In the genomic region with DNA sequence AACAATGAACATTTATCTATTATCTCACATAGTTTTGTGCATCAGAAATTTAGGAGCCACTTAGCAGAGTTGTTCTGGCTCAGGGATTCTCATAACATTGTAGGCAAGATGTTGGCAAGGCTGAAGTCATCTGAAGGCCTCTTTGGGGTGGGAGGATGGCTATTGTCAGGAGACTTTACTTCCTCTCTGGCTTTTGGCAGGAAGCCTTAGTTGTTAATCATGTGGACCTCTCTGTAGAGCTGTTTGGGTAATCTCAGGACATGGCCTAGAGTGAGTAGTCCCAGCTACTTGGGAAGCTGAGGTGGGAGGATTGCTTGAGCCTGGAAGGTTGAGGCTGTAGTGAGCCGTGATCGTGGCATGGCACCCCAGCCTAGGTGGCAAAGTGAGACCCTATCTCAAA, we compare ENCODE assay signal across 9 cellular contexts. TPM values are rescaled to one million over a fixed set of nuclear protein-coding genes. Genes with fewer than 3 reads are reported as not detected.
DNase-seq lines count a peak whose midpoint lies in the region; ATAC-seq and TF ChIP-seq lines count a peak whose summit lies in the region.
"Had no signal": no experiment of that assay in that cellular context is flagged by ENCODE, and none has a peak within 500 bp of the region (broad histone marks: within the 10 kb centered on the region; RNA-seq: fewer than 3 reads in every experiment).

No MANE protein-coding gene starts in this region.

- CTCF ChIA-PET in Caco-2 (lab: Charles Lee), result no interaction called here

- no peak overlapping the region for H3K27ac Mint-ChIP-seq in Caco-2 (ENCODE audit: unreplicated experiment)

- no peaks in the 10 kb centered on the region for H3K36me3 Mint-ChIP-seq in Caco-2 (ENCODE audit: insufficient read depth, unreplicated experiment)

- H3K4me1 Mint-ChIP-seq in Caco-2 (ENCODE audit: low read depth, unreplicated experiment), result no peaks in the 10 kb centered on the region

- BruUV-seq in Caco-2 (replicated peaks; lab: Mats Ljungman, UMichigan), result no TSS peak

- H3K9me3 Mint-ChIP-seq in Caco-2 (ENCODE audit: unreplicated experiment), result no peaks in the 10 kb centered on the region

- no peaks in the 10 kb centered on the region for H3K27me3 ChIP-seq in Caco-2 (replicated peaks; ENCODE audit: control insufficient read depth, insufficient read depth, low read length)
- H3K27me3 ChIP-seq: transverse colon had no signal

- ATAC-seq in left lobe of liver (peak; percentile 47), GM21717 (IDR thresholded peaks at IDR 0.05; ENCODE audit: unreplicated experiment) (no peak)

- no peaks in the 10 kb centered on the region for H3K27me3 Mint-ChIP-seq in Caco-2 (ENCODE audit: insufficient read depth, unreplicated experiment)

- TF ChIP-seq CTCF in choroid plexus epithelial cell (conservative IDR thresholded peaks at IDR 0.05; ENCODE audit: low read depth, low read length), result no peak
- no peak for TF ChIP-seq CTCF in Caco-2 (IDR thresholded peaks at IDR 0.05; ENCODE audit: insufficient read depth in 1 of 2, low read depth in 1 of 2, low read length in 1 of 2, severe bottlenecking in 1 of 2, unreplicated experiment in 1 of 2)

- POLR2A ChIA-PET in Caco-2 (lab: Charles Lee), result no interaction called here

- DNase-seq in AG20443 (ENCODE audit: low spot score), result peak; percentile 61
- peak; percentile 95 for DNase-seq in MV-4-11 (lab: John Stamatoyannopoulos, UW)
- DNase-seq in choroid plexus epithelial cell (ENCODE audit: low read depth), result peak; percentile 85
- DNase-seq in left lobe of liver (ENCODE audit: low spot score), result no peak
- DNase-seq in SW480 (ENCODE audit: low spot score), result no peak
- DNase-seq in DMS53 treated with DMSO at 0.1 percent for 48 hours (lab: John Stamatoyannopoulos, UW; ENCODE audit: unreplicated experiment), result no peak
- DNase-seq in Caco-2, result no peak
- DNase-seq: transverse colon had no signal

- H3K9me3 ChIP-seq in Caco-2, result no peaks in the 10 kb centered on the region
- H3K9me3 ChIP-seq: transverse colon had no signal

- no peaks in the 10 kb centered on the region for H3K36me3 ChIP-seq in Caco-2 (ENCODE audit: control insufficient read depth, insufficient read depth, low read length)
- H3K36me3 ChIP-seq: transverse colon had no signal

- intact Hi-C loops in Caco-2 (cut with micrococcal nuclease; ENCODE audit: unreplicated experiment), result no loop called here

- H3K4me3 Mint-ChIP-seq in Caco-2 (ENCODE audit: unreplicated experiment), result no peak overlapping the region

- H3K4me3 ChIP-seq in choroid plexus epithelial cell (ENCODE audit: low read depth, low read length) (no peak overlapping the region), Caco-2 (ENCODE audit: low read depth, low read length) (no peak overlapping the region)
- H3K4me3 ChIP-seq: transverse colon had no signal

- 0 out of 2 replicates have a peak, but pooled peaks cover 3% of the 10 kb centered on the region for H3K4me1 ChIP-seq in Caco-2

RNA-seq across cellular contexts. Expression of a gene that starts 40.2 kb away (rescaled TPM):
- total RNA-seq in left lobe of liver (5.3 TPM), Caco-2 (2022) (36.8 and 37.2 TPM in 2 replicates)

Comparison
In these comparisons a context has a peak if more than half of its experiments do, and no peak if none do; other contexts are left out.
1. DNase-seq: peak in AG20443 (single experiment), MV-4-11 (single experiment) and choroid plexus epithelial cell (single experiment); none in left lobe of liver (single experiment), SW480 (single experiment), DMS53 treated with DMSO at 0.1 percent for 48 hours (single experiment) and Caco-2 (0 of 2).